ENCODE assay signal across 12 cellular contexts in the genomic region with DNA sequence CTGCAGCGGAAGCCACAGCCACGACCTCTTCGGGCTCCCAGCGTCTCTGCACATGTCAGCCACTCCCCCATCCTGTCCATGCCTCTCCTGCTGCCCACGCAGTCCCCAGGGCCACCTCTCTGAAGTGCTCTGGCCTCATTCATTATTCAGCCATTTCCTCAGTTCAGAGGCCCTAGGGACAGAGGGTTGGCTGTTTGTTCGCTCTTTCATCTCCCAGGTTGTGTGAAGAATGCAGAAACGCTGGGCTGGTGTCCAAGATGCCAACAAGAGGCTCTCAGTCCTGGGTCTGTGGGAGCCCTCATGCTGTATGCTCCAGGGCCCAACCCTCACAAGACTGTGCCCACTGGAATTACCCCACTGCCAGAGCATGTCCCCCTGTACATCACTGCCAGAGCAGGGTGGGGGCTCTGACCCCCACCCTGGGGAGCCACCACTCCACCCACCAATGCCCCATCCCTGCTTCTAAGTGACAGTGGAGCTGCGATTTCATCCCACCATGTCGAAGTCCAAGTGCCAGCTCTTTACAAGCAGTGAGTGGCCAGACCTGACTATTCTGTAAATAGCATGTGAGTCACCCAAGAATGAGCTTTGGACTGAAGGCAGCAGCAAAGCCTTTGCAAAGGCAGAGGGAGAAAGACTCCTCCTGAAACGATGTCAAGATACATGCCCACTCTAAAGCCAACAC.
DNase-seq lines count a peak whose midpoint lies in the region; ATAC-seq and TF ChIP-seq lines count a peak whose summit lies in the region.
"Had no signal": no experiment of that assay in that cellular context is flagged by ENCODE, and none has a peak within 500 bp of the region (broad histone marks: within the 10 kb centered on the region; RNA-seq: fewer than 3 reads in every experiment).

No MANE protein-coding gene starts in this region.

- intact Hi-C loops in Calu3 (cut with micrococcal nuclease; ENCODE audit: unreplicated experiment): loop anchor here (5.0 kb wide), 1 partner anchor 211 kb away; no protein-coding TSS in a partner anchor

- no TSS peak for BruUV-seq in Calu3 (replicated peaks; lab: Mats Ljungman, UMichigan)

- DNase-seq in Calu3 (peak; percentile 18), NCI-H1092 treated with DMSO at 0.1 percent for 48 hours (lab: John Stamatoyannopoulos, UW) (peak; percentile 88), dermis blood vessel endothelial cell (peak; percentile 54), myocyte (ENCODE audit: low read depth) (peak; percentile 36), ACHN (no peak)
- no peak for DNase-seq in stimulated activated CD4-positive, alpha-beta T cell treated with anti-CD3 and anti-CD28 coated beads, Interleukin-4, amount 100 ng/mL, for 24 hours
- DNase-seq in activated effector memory CD4-positive, alpha-beta T cell treated with Interleukin-2 at 50 U/mL for 16 hours: no peak
- DNase-seq: activated T-cell treated with anti-CD3 and anti-CD28 coated beads, Interleukin-2, amount 50 U/mL, for 48 hours; effector memory CD8-positive, alpha-beta T cell; NCI-H1436; trophoblast cell had no signal

- H3K36me3 Mint-ChIP-seq in Calu3 (ENCODE audit: insufficient read depth, unreplicated experiment): no peaks in the 10 kb centered on the region

- H3K4me1 Mint-ChIP-seq in Calu3 (ENCODE audit: low read depth, unreplicated experiment): peaks cover 12% of the 10 kb centered on the region

- in situ Hi-C loops in ACHN (cut with HindIII; ENCODE audit: low pct_ligation_motif_present, low pct_unique_long_range_greater_than_20kb, low sequenced_read_pairs): no loop called here

- H3K27ac Mint-ChIP-seq in Calu3 (ENCODE audit: unreplicated experiment): no peak overlapping the region
- H3K27ac Mint-ChIP-seq: effector memory CD8-positive, alpha-beta T cell had no signal

- peaks cover 10% of the 10 kb centered on the region for H3K27me3 Mint-ChIP-seq in Calu3 (ENCODE audit: unreplicated experiment)

- H3K4me3 Mint-ChIP-seq in Calu3 (ENCODE audit: low read depth, unreplicated experiment): no peak overlapping the region
- H3K4me3 Mint-ChIP-seq: effector memory CD8-positive, alpha-beta T cell had no signal

- no peak for ATAC-seq in HG03196 (IDR thresholded peaks at IDR 0.05; ENCODE audit: unreplicated experiment)
- ATAC-seq: effector memory CD8-positive, alpha-beta T cell had no signal

- CTCF ChIA-PET in Calu3 (lab: Charles Lee): no interaction called here

- no peak for TF ChIP-seq CTCF in Calu3 (IDR thresholded peaks at IDR 0.05; ENCODE audit: unreplicated experiment)

- peaks cover 6% of the 10 kb centered on the region for H3K9me3 Mint-ChIP-seq in Calu3 (ENCODE audit: low read depth, unreplicated experiment)

Comparison
In these comparisons a context has a peak if more than half of its experiments do, and no peak if none do; other contexts are left out.
1. DNase-seq: peak in Calu3 (single experiment), NCI-H1092 treated with DMSO at 0.1 percent for 48 hours (single experiment), dermis blood vessel endothelial cell (single experiment) and myocyte (single experiment); none in stimulated activated CD4-positive, alpha-beta T cell treated with anti-CD3 and anti-CD28 coated beads, Interleukin-4, amount 100 ng/mL, for 24 hours (single experiment), ACHN (single experiment) and activated effector memory CD4-positive, alpha-beta T cell treated with Interleukin-2 at 50 U/mL for 16 hours (single experiment).